ENCODE assay signal across 15 cellular contexts in the genomic region with DNA sequence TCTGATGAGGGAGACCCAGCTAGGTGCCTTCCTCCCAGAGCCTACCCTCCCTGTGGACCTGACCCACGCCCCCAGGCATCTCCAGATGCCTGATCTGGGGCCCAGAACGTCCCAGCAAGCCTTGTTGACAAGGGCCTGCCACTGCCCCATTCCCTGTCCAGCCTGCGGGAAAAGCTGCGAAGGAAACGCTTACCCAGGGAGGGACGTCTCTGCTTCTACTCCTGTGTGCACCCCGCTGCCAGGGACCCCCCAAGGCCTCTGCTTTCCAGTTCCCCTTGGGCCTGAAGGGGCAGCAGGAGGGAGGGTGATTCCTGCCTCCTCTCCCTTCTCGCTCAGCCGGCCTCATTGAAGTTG. TPM values are rescaled to one million over a fixed set of nuclear protein-coding genes. Genes with fewer than 3 reads are reported as not detected.
DNase-seq lines count a peak whose midpoint lies in the region; ATAC-seq and TF ChIP-seq lines count a peak whose summit lies in the region.
"Had no signal": no experiment of that assay in that cellular context is flagged by ENCODE, and none has a peak within 500 bp of the region (broad histone marks: within the 10 kb centered on the region; RNA-seq: fewer than 3 reads in every experiment).

No MANE protein-coding gene starts in this region.

- peak overlapping the region; percentile 61 for H3K9ac ChIP-seq in NT2/D1 (ENCODE audit: insufficient read length, low read depth)
- H3K9ac ChIP-seq: KMS-11 had no signal

- no peak overlapping the region for H3K4me3 ChIP-seq in NT2/D1 (ENCODE audit: insufficient read length, low read depth)
- peak overlapping the region in 34 of 59 donors; percentile 2 to 47 (median 19) for H3K4me3 ChIP-seq in dorsolateral prefrontal cortex
- H3K4me3 ChIP-seq in skin epidermis, result no peak overlapping the region

- no peaks in the 10 kb centered on the region for H3K27me3 ChIP-seq in NT2/D1 (ENCODE audit: insufficient read depth, insufficient read length)
- H3K27me3 ChIP-seq in dorsolateral prefrontal cortex, result no peaks in the 10 kb centered on the region
- H3K27me3 ChIP-seq: neutrophil had no signal

- no peaks in the 10 kb centered on the region for H3K9me3 ChIP-seq in NT2/D1 (ENCODE audit: insufficient read depth, low read length)
- H3K9me3 ChIP-seq: neutrophil had no signal

- ATAC-seq in HG03442 (IDR thresholded peaks at IDR 0.05; ENCODE audit: unreplicated experiment), result no peak

- intact Hi-C loops in dorsolateral prefrontal cortex (cut with DNase I), result no loop called here

- no peak for TF ChIP-seq CTCF in dorsolateral prefrontal cortex (IDR thresholded peaks at IDR 0.05 in 54 of 56, conservative IDR thresholded peaks at IDR 0.05 in 2 of 56; ENCODE audit: low read depth in 1 of 56, partially characterized antibody in 56 of 56)

- peaks cover 12% of the 10 kb centered on the region for H3K4me1 ChIP-seq in NT2/D1 (ENCODE audit: insufficient read depth, insufficient read length)

- H3K27ac ChIP-seq in dorsolateral prefrontal cortex (peak overlapping the region in 52 of 59 donors; percentile 0 to 93 (median 59)), skin epidermis (peak overlapping the region in 14 of 21 experiments; percentile 5 to 72 (median 40))
- H3K27ac ChIP-seq: KMS-11, neutrophil had no signal

- no peaks in the 10 kb centered on the region for H3K36me3 ChIP-seq in NT2/D1 (ENCODE audit: insufficient read depth, insufficient read length, low read length)
- H3K36me3 ChIP-seq: neutrophil had no signal

- no peak for DNase-seq in NT2/D1 (ENCODE audit: low read depth, low spot score)
- no peak for DNase-seq in dorsolateral prefrontal cortex
- DNase-seq in mesenteric fat pad (ENCODE audit: low spot score), result peak; percentile 64
- DNase-seq in cerebellar cortex (ENCODE audit: low spot score), result no peak
- DNase-seq in germinal center (ENCODE audit: low spot score), result no peak
- no peak for DNase-seq in COLO668 (lab: John Stamatoyannopoulos, UW; ENCODE audit: unreplicated experiment)
- DNase-seq: activated CD4-positive, alpha-beta T cell treated with anti-CD3 and anti-CD28 coated beads for 48 hours; activated T-cell treated with anti-CD3 and anti-CD28 coated beads, Interleukin-2, amount 50 U/mL, for 1 hour; AML-193; DND-41; T-helper 2 cell had no signal

RNA-seq across cellular contexts. Expression of a gene that starts 11.6 kb away (rescaled TPM):
- total RNA-seq in dorsolateral prefrontal cortex, result 100 to 1,000 TPM; 260 to 770 (median 557) TPM
- total RNA-seq in mesenteric fat pad, result 43.6 TPM

Comparison
In these comparisons a context has a peak if more than half of its experiments do, and no peak if none do; other contexts are left out.
1. H3K4me3 ChIP-seq: peak in dorsolateral prefrontal cortex (34 of 59); none in NT2/D1 (single experiment) and skin epidermis (0 of 7).